ENCODE assay signal across 8 cellular contexts in genomic region chr9:32385135-32385884, GRCh38. TPM values are rescaled to one million over a fixed set of nuclear protein-coding genes. Genes with fewer than 3 reads are reported as not detected.
A peak's percentile ranks its signal among the peaks of the same experiment; 100 is the strongest.
DNase-seq lines count a peak whose midpoint lies in the region; ATAC-seq and TF ChIP-seq lines count a peak whose summit lies in the region.

No MANE protein-coding gene starts in this region.

- no peak for ATAC-seq in GM21381 (IDR thresholded peaks at IDR 0.05; ENCODE audit: unreplicated experiment)

- CTCF ChIA-PET in activated CD4-positive, alpha-beta memory T cell treated with anti-CD3 and anti-CD28 coated beads, Interleukin-2, amount 10 ng/mL, durations not matched to agents 7 days and 5 days (lab: Charles Lee), result interaction anchor here (0.9 to 4.7 kb wide), 7 partner anchors 48 to 204 kb away, joined by 3 to 51 read pairs (median 11); partner anchors contain the start of genes NDUFB6 and RIGI

- no peak overlapping the region for H3K27ac Mint-ChIP-seq in activated CD4-positive, alpha-beta memory T cell treated with anti-CD3 and anti-CD28 coated beads, Interleukin-2, amount 10 ng/mL, durations not matched to agents 7 days and 5 days

- peaks cover 31% of the 10 kb centered on the region for H3K27me3 Mint-ChIP-seq in activated CD4-positive, alpha-beta memory T cell treated with anti-CD3 and anti-CD28 coated beads, Interleukin-2, amount 10 ng/mL, durations not matched to agents 7 days and 5 days

- 25 to 30% (median 27%) methylated on average over 4 of the region's 4 CpGs for WGBS in stomach, 5 donors

- H3K4me1 ChIP-seq in stomach, result peaks cover 20 to 46% (median 32%) of the 10 kb centered on the region in 4 donors

- H3K4me1 Mint-ChIP-seq in activated CD4-positive, alpha-beta memory T cell treated with anti-CD3 and anti-CD28 coated beads, Interleukin-2, amount 10 ng/mL, durations not matched to agents 7 days and 5 days, result peaks cover 8% of the 10 kb centered on the region

- no peak for TF ChIP-seq CTCF in stomach (IDR thresholded peaks at IDR 0.05)

- H3K27ac ChIP-seq in stomach, result peak overlapping the region; percentile 73 to 94 (median 91)

- no peaks in the 10 kb centered on the region for H3K36me3 Mint-ChIP-seq in activated CD4-positive, alpha-beta memory T cell treated with anti-CD3 and anti-CD28 coated beads, Interleukin-2, amount 10 ng/mL, durations not matched to agents 7 days and 5 days (ENCODE audit: low read depth)

- no peak for TF ChIP-seq EP300 in stomach (IDR thresholded peaks at IDR 0.05)

- H3K27me3 ChIP-seq in stomach, result no peaks in the 10 kb centered on the region

- intact Hi-C loops in stomach (cut with DNase I; ENCODE audit: low total_unique reads), result no loop called here

- no peak for TF ChIP-seq POLR2A in stomach (IDR thresholded peaks at IDR 0.05)

- no peaks in the 10 kb centered on the region for H3K9me3 Mint-ChIP-seq in activated CD4-positive, alpha-beta memory T cell treated with anti-CD3 and anti-CD28 coated beads, Interleukin-2, amount 10 ng/mL, durations not matched to agents 7 days and 5 days

- H3K4me3 Mint-ChIP-seq in activated CD4-positive, alpha-beta memory T cell treated with anti-CD3 and anti-CD28 coated beads, Interleukin-2, amount 10 ng/mL, durations not matched to agents 7 days and 5 days, result peak overlapping the region; percentile 75

- POLR2A ChIA-PET in activated CD4-positive, alpha-beta memory T cell treated with anti-CD3 and anti-CD28 coated beads, Interleukin-2, amount 10 ng/mL, durations not matched to agents 7 days and 5 days (lab: Charles Lee), result interaction anchor here (1.1 to 4.4 kb wide), 7 partner anchors 30 to 642 kb away, joined by 3 to 30 read pairs (median 5); partner anchors contain the start of genes DNAJA1, NDUFB6, RIGI and SMIM27

- no peaks in the 10 kb centered on the region for H3K9me3 ChIP-seq in stomach

- H3K4me3 ChIP-seq in iPS-11a (ENCODE audit: low read depth, low read length) (peak overlapping the region; percentile 75), stomach (peak overlapping the region; percentile 69 to 84 (median 72))

- no peaks in the 10 kb centered on the region for H3K36me3 ChIP-seq in stomach

- DNase-seq in NCI-H2171 treated with DMSO at 0.1 percent for 48 hours (lab: John Stamatoyannopoulos, UW), result peak; percentile 7
- no peak for DNase-seq in NCI-H2171 (lab: John Stamatoyannopoulos, UW)
- no peak for DNase-seq in activated CD4-positive, alpha-beta memory T cell treated with anti-CD3 and anti-CD28 coated beads, Interleukin-2, amount 10 ng/mL, durations not matched to agents 7 days and 5 days
- DNase-seq in stomach, result no peak
- no peak for DNase-seq in stimulated activated CD4-positive, alpha-beta T cell treated with anti-CD3 and anti-CD28 coated beads, Interleukin-4, amount 100 ng/mL, for 24 hours
- no peak for DNase-seq in NCI-H146 treated with DMSO at 0.1 percent for 48 hours (lab: John Stamatoyannopoulos, UW; ENCODE audit: unreplicated experiment)

RNA-seq across cellular contexts. Expression of gene ACO1, which starts 0.9 kb away (rescaled TPM):
- total RNA-seq in activated CD4-positive, alpha-beta memory T cell treated with anti-CD3 and anti-CD28 coated beads, Interleukin-2, amount 10 ng/mL, durations not matched to agents 7 days and 5 days, result 1 to 10 TPM; 6.4 to 6.6 TPM
- total RNA-seq in stomach, result 10 to 100 TPM in 3 of 5 donors, 1 to 10 TPM in 2; 5.8 to 44.2 (median 33.5) TPM
- 10 to 100 TPM; 11.0 to 20.9 (median 14.7) TPM for polyA plus RNA-seq in stomach
